ENCODE assay signal across 1 cellular context in genomic region chr15:73322665-73323373, GRCh38.
TF ChIP-seq lines count a peak whose summit lies in the region.

No MANE protein-coding gene starts in this region.

TF ChIP-seq in SK-N-SH treated with all-trans-retinoic acid at 6 μM for 48 hours, 23 proteins besides CTCF, POLR2A, EP300 and RAD21 (continued from another document):
- no peak for TF ChIP-seq TSHZ2 (CRISPR knock-in tag; IDR thresholded peaks at IDR 0.05)
- TF ChIP-seq ZNF565 (CRISPR knock-in tag; conservative IDR thresholded peaks at IDR 0.05; ENCODE audit: low read depth): no peak
- no peak for TF ChIP-seq OSR1 (CRISPR knock-in tag; IDR thresholded peaks at IDR 0.05)
